1 cellular context compared by ENCODE assay signal in genomic region chr21:38824124-38824822, GRCh38.
TF ChIP-seq lines count a peak whose summit lies in the region.

No MANE protein-coding gene starts in this region.

TF ChIP-seq in HepG2, 621 proteins besides CTCF, POLR2A, EP300 and RAD21 (continued from another document and continues in another):
- TF ChIP-seq CREB3 (CRISPR knock-in tag; IDR thresholded peaks at IDR 0.05) (no peak), ZGPAT (CRISPR knock-in tag; IDR thresholded peaks at IDR 0.05) (peak; percentile 81), RBM39 (IDR thresholded peaks at IDR 0.05; ENCODE audit: low read depth, low read length, poor library complexity, severe bottlenecking) (no peak), ZNF264 (CRISPR knock-in tag; IDR thresholded peaks at IDR 0.05) (no peak; the same call in 1 of the 2 replicates), BCLAF1 (IDR thresholded peaks at IDR 0.05) (no peak), ZNF230 (CRISPR knock-in tag; IDR thresholded peaks at IDR 0.05) (no peak), GATA4 (IDR thresholded peaks at IDR 0.05; ENCODE audit: borderline replicate concordance, low read depth) (peak; percentile 71; the same call in 1 of the 2 replicates), MTF1 (CRISPR knock-in tag; IDR thresholded peaks at IDR 0.05) (no peak), PCBP1 (IDR thresholded peaks at IDR 0.05; ENCODE audit: borderline replicate concordance, low read depth, low read length) (no peak), HES4 (CRISPR knock-in tag; IDR thresholded peaks at IDR 0.05; ENCODE audit: borderline replicate concordance) (no peak), RNF2 (conservative IDR thresholded peaks at IDR 0.05; ENCODE audit: low read depth) (no peak), PCBP2 (optimal IDR thresholded peaks at IDR 0.05; ENCODE audit: low read depth, low read length, poor library complexity, severe bottlenecking) (no peak), HOXD1 (CRISPR knock-in tag; IDR thresholded peaks at IDR 0.05) (no peak), RBM22 (optimal IDR thresholded peaks at IDR 0.05; ENCODE audit: low read length) (peak; percentile 92), MYNN (CRISPR knock-in tag; IDR thresholded peaks at IDR 0.05; ENCODE audit: low read depth) (no peak), ZBTB46 (CRISPR knock-in tag; IDR thresholded peaks at IDR 0.05; ENCODE audit: borderline replicate concordance) (no peak), TRIM22 (IDR thresholded peaks at IDR 0.05) (no peak), NR2F6 (IDR thresholded peaks at IDR 0.05) (peak; percentile 87), NR2F6 (CRISPR knock-in tag; IDR thresholded peaks at IDR 0.05) (peak; percentile 84), HOXA7 (CRISPR knock-in tag; IDR thresholded peaks at IDR 0.05) (no peak), ZNF326 (CRISPR knock-in tag; IDR thresholded peaks at IDR 0.05; ENCODE audit: borderline replicate concordance) (no peak), NFYB (CRISPR knock-in tag; IDR thresholded peaks at IDR 0.05) (no peak), PHF8 (CRISPR knock-in tag; IDR thresholded peaks at IDR 0.05) (no peak), ZNF746 (CRISPR knock-in tag; IDR thresholded peaks at IDR 0.05) (peak; percentile 72; the same call in 1 of the 2 replicates), THRA (CRISPR knock-in tag; IDR thresholded peaks at IDR 0.05; ENCODE audit: borderline replicate concordance) (peak; percentile 76), KAT2B (IDR thresholded peaks at IDR 0.05; ENCODE audit: borderline replicate concordance, low read depth, low read length) (no peak), ZNF253 (CRISPR knock-in tag; IDR thresholded peaks at IDR 0.05; ENCODE audit: borderline replicate concordance) (no peak), ZNF605 (CRISPR knock-in tag; IDR thresholded peaks at IDR 0.05) (peak; percentile 72; the same call in 1 of the 2 replicates), ETV6 (CRISPR knock-in tag; conservative IDR thresholded peaks at IDR 0.05) (no peak), ZNF558 (CRISPR knock-in tag; IDR thresholded peaks at IDR 0.05; ENCODE audit: borderline replicate concordance) (no peak), ZBTB25 (CRISPR knock-in tag; IDR thresholded peaks at IDR 0.05) (0 out of 2 replicates have a peak, but pooled peaks have one; percentile 73), ZNF704 (CRISPR knock-in tag; IDR thresholded peaks at IDR 0.05; ENCODE audit: borderline replicate concordance) (no peak), ZNF75D (CRISPR knock-in tag; IDR thresholded peaks at IDR 0.05; ENCODE audit: borderline replicate concordance) (no peak), ZNF124 (CRISPR knock-in tag; IDR thresholded peaks at IDR 0.05) (no peak), CBFB (CRISPR knock-in tag; IDR thresholded peaks at IDR 0.05) (no peak), ZNF468 (CRISPR knock-in tag; IDR thresholded peaks at IDR 0.05) (no peak), ZNF614 (CRISPR knock-in tag; IDR thresholded peaks at IDR 0.05; ENCODE audit: borderline replicate concordance) (peak; percentile 42; the same call in 1 of the 2 replicates), SMARCC2 (IDR thresholded peaks at IDR 0.05) (no peak), TBX2 (CRISPR knock-in tag; IDR thresholded peaks at IDR 0.05; ENCODE audit: borderline replicate concordance) (peak; percentile 63; the same call in 1 of the 2 replicates), ATM (IDR thresholded peaks at IDR 0.05; ENCODE audit: borderline replicate concordance) (no peak), UBTF (CRISPR knock-in tag; IDR thresholded peaks at IDR 0.05) (0 out of 2 replicates have a peak, but pooled peaks have one; percentile 44), ZSCAN5A (CRISPR knock-in tag; IDR thresholded peaks at IDR 0.05; ENCODE audit: borderline replicate concordance) (no peak), ATF6 (CRISPR knock-in tag; conservative IDR thresholded peaks at IDR 0.05) (no peak), RELA (CRISPR knock-in tag; IDR thresholded peaks at IDR 0.05) (no peak), TCF12 (IDR thresholded peaks at IDR 0.05) (no peak), TCF12 (CRISPR knock-in tag; IDR thresholded peaks at IDR 0.05) (no peak; the same call in 1 of the 2 replicates), ZNF274 (CRISPR knock-in tag; IDR thresholded peaks at IDR 0.05) (no peak), ZSCAN29 (CRISPR knock-in tag; conservative IDR thresholded peaks at IDR 0.05) (peak; percentile 70; the same call in 1 of the 2 replicates), ZNF33A (CRISPR knock-in tag; IDR thresholded peaks at IDR 0.05; ENCODE audit: borderline replicate concordance) (peak; percentile 19; the same call in 1 of the 2 replicates)
